In genomic region chr9:120842685-120843485, GRCh38 we compare ENCODE assay signal across 8 cellular contexts. TPM values are rescaled to one million over a fixed set of nuclear protein-coding genes. Genes with fewer than 3 reads are reported as not detected.
DNase-seq lines count a peak whose midpoint lies in the region; ATAC-seq and TF ChIP-seq lines count a peak whose summit lies in the region.

TSS of gene PSMD5 (minus strand) at chr9:120842922. CDS start at chr9:120842909, 13 bp downstream.

- 0 out of 2 replicates have a peak, but pooled peaks cover 8% of the 10 kb centered on the region for H3K36me3 ChIP-seq in PC-9 (ENCODE audit: low read depth)
- H3K36me3 ChIP-seq in esophagus (ENCODE audit: control insufficient read depth in 2 of 2, insufficient read depth in 2 of 2, low read length in 1 of 2) = no peaks in the 10 kb centered on the region
- no peaks in the 10 kb centered on the region for H3K36me3 ChIP-seq in mucosa of stomach (ENCODE audit: control insufficient read depth, insufficient read depth, low read length)

- H3K9me3 ChIP-seq in PC-9 (ENCODE audit: insufficient read depth, low read depth) = no peaks in the 10 kb centered on the region
- H3K9me3 ChIP-seq in esophagus (ENCODE audit: control insufficient read depth in 2 of 2, insufficient read depth in 1 of 2, low read depth in 1 of 2, low read length in 1 of 2) = no peaks in the 10 kb centered on the region
- no peaks in the 10 kb centered on the region for H3K9me3 ChIP-seq in mucosa of stomach (ENCODE audit: control insufficient read depth, low read length)

- H3K27me3 ChIP-seq in PC-9 (ENCODE audit: insufficient read depth, low read depth) = no peaks in the 10 kb centered on the region
- H3K27me3 ChIP-seq in esophagus (ENCODE audit: control insufficient read depth in 1 of 2, insufficient read depth in 2 of 2, low read length in 2 of 2) = no peaks in the 10 kb centered on the region
- H3K27me3 ChIP-seq in mucosa of stomach (ENCODE audit: control insufficient read depth, insufficient read depth, low read length) = no peaks in the 10 kb centered on the region

- CTCF ChIA-PET in PC-9 (lab: Charles Lee) = interaction anchor here (1.0 kb wide), 1 partner anchor 409 kb away, joined by 4 read pairs; no protein-coding TSS in a partner anchor

- no peak for TF ChIP-seq CTCF in PC-9 (conservative IDR thresholded peaks at IDR 0.05)

- H3K4me3 Mint-ChIP-seq in activated T-cell treated with anti-CD3 and anti-CD28 coated beads, Interleukin-2, amount 50 U/mL, for 4 hours = peak within 1 kb of the TSS; percentile 96

- H3K27ac ChIP-seq in PC-9 (peak within 1 kb of the TSS; percentile 81), esophagus (ENCODE audit: low read depth in 2 of 2, low read length in 1 of 2) (peak within 1 kb of the TSS; percentile 94 to 95)

- H3F3A ChIP-seq in PC-9 (ENCODE audit: insufficient read depth, low read depth) = peaks cover 18% of the 10 kb centered on the region

- H4K20me1 ChIP-seq in PC-9 (ENCODE audit: insufficient read depth) = peaks cover 8% of the 10 kb centered on the region

- H2AFZ ChIP-seq in PC-9 = peak within 1 kb of the TSS; percentile 98

- peaks cover 23% of the 10 kb centered on the region for H3K36me3 Mint-ChIP-seq in activated T-cell treated with anti-CD3 and anti-CD28 coated beads, Interleukin-2, amount 50 U/mL, for 4 hours (ENCODE audit: insufficient read depth)

- ATAC-seq in GM21515 (IDR thresholded peaks at IDR 0.05; ENCODE audit: unreplicated experiment) = peak; percentile 99
- ATAC-seq in activated T-cell treated with anti-CD3 and anti-CD28 coated beads, Interleukin-2, amount 50 U/mL, for 4 hours = peak; percentile 88 to 91

- H3K4me1 ChIP-seq in PC-9 (replicated peaks; ENCODE audit: insufficient read depth) (peaks cover 19% of the 10 kb centered on the region), esophagus (ENCODE audit: control insufficient read depth in 2 of 2, insufficient read depth in 2 of 2, low read length in 1 of 2) (peaks cover 3% of the 10 kb centered on the region in 2 donors), mucosa of stomach (ENCODE audit: control insufficient read depth, insufficient read depth, low read length) (peaks cover 11% of the 10 kb centered on the region)

- 5 to 6% methylated on average over 60 to 62 of the region's 62 CpGs for WGBS in esophagus, 2 donors

- H3K4me3 ChIP-seq in PC-9 = peak within 1 kb of the TSS; percentile 81
- H3K4me3 ChIP-seq in esophagus (ENCODE audit: low read depth in 1 of 2, low read length in 2 of 2) = peak within 1 kb of the TSS; percentile 92
- peak within 1 kb of the TSS; percentile 86 for H3K4me3 ChIP-seq in mucosa of stomach (ENCODE audit: low read length)

- intact Hi-C loops in PC-9 (cut with micrococcal nuclease; ENCODE audit: unreplicated experiment) = loop anchor here (1.0 to 2.0 kb wide), 5 partner anchors 26 to 263 kb away; partner anchors contain the start of gene CDK5RAP2

- H3K9ac ChIP-seq in mucosa of stomach (ENCODE audit: low read length) = peak within 1 kb of the TSS; percentile 92

- BruUV-seq in PC-9 (replicated peaks; lab: Mats Ljungman, UMichigan) = no TSS peak

- H3K4me1 Mint-ChIP-seq in activated T-cell treated with anti-CD3 and anti-CD28 coated beads, Interleukin-2, amount 50 U/mL, for 4 hours (ENCODE audit: low read depth) = peaks cover 82% of the 10 kb centered on the region

- peak within 1 kb of the TSS; percentile 96 for H3K4me2 ChIP-seq in PC-9

- no peaks in the 10 kb centered on the region for H3K27me3 Mint-ChIP-seq in activated T-cell treated with anti-CD3 and anti-CD28 coated beads, Interleukin-2, amount 50 U/mL, for 4 hours (ENCODE audit: low read depth)

- peak; percentile 97 for DNase-seq in D341Med (ENCODE audit: low spot score)
- DNase-seq in HuH-7.5 (ENCODE audit: low spot score) = peak; percentile 93
- peak; percentile 99 for DNase-seq in PC-9
- DNase-seq in activated T-cell treated with anti-CD3 and anti-CD28 coated beads, Interleukin-2, amount 50 U/mL, for 4 hours = peak; percentile 93
- peak; percentile 85 to 86 for DNase-seq in stimulated activated CD8-positive, alpha-beta memory T cell treated with anti-CD3 and anti-CD28 coated beads, Interleukin-7, amount 100 ng/mL, for 1 hour (ENCODE audit: low read depth in 2 of 2)

- no peaks in the 10 kb centered on the region for H3K9me3 Mint-ChIP-seq in activated T-cell treated with anti-CD3 and anti-CD28 coated beads, Interleukin-2, amount 50 U/mL, for 4 hours

- no peaks in the 10 kb centered on the region for H3K9me2 ChIP-seq in PC-9 (ENCODE audit: insufficient read depth)

- peaks cover 56% of the 10 kb centered on the region for H3K79me2 ChIP-seq in PC-9 (ENCODE audit: low read depth)

- POLR2A ChIA-PET in PC-9 (lab: Charles Lee; ENCODE audit: unreplicated experiment) = interaction anchor here (0.6 to 1.0 kb wide), 2 partner anchors 158 to 359 kb away, joined by 6 to 12 read pairs; no protein-coding TSS in a partner anchor

RNA-seq across cellular contexts. Expression of gene PSMD5, which starts in this region (rescaled TPM):
- 86.4 and 96.2 TPM in 2 replicates for total RNA-seq in PC-9 (2021)
- 10 to 100 TPM; 64.3 to 75.9 (median 73.3) TPM for total RNA-seq in activated T-cell treated with anti-CD3 and anti-CD28 coated beads, Interleukin-2, amount 50 U/mL, for 4 hours
- polyA plus RNA-seq in esophagus = 10 to 100 TPM; 12.1 to 15.8 TPM

Comparison
In these comparisons a context has a peak if more than half of its experiments do, and no peak if none do; other contexts are left out.
1. Peak in every context shown above with its lines: DNase-seq, ATAC-seq, H3K4me3 ChIP-seq and H3K27ac ChIP-seq.